ENCODE assay signal across 18 cellular contexts in genomic region chr22:19875531-19876313, GRCh38. TPM values are rescaled to one million over a fixed set of nuclear protein-coding genes. Genes with fewer than 3 reads are reported as not detected.
A peak's percentile ranks its signal among the peaks of the same experiment; 100 is the strongest.
DNase-seq lines count a peak whose midpoint lies in the region; ATAC-seq and TF ChIP-seq lines count a peak whose summit lies in the region.
"Had no signal": no experiment of that assay in that cellular context is flagged by ENCODE, and none has a peak within 500 bp of the region (broad histone marks: within the 10 kb centered on the region; RNA-seq: fewer than 3 reads in every experiment).

No MANE protein-coding gene starts in this region.

- no peaks in the 10 kb centered on the region for H3K9me3 Mint-ChIP-seq in endodermal cell
- H3K9me3 Mint-ChIP-seq: activated CD4-positive, alpha-beta T cell treated with anti-CD3 and anti-CD28 coated beads, Interleukin-2, amount 10 ng/mL, durations not matched to agents 24 days and 14 days; CD4-positive, alpha-beta T cell; effector memory CD8-positive, alpha-beta T cell had no signal

- H3K9me3 ChIP-seq in endodermal cell (ENCODE audit: control insufficient read depth, low read length), result no peaks in the 10 kb centered on the region
- H3K9me3 ChIP-seq: heart right ventricle, pancreas had no signal

- no peak overlapping the region for H3K27ac Mint-ChIP-seq in endodermal cell
- H3K27ac Mint-ChIP-seq: activated CD4-positive, alpha-beta T cell treated with anti-CD3 and anti-CD28 coated beads, Interleukin-2, amount 10 ng/mL, durations not matched to agents 24 days and 14 days; activated naive CD8-positive, alpha-beta T cell; effector memory CD8-positive, alpha-beta T cell had no signal

- no peaks in the 10 kb centered on the region for H3K36me3 Mint-ChIP-seq in endodermal cell (ENCODE audit: low read depth)
- H3K36me3 Mint-ChIP-seq: activated naive CD8-positive, alpha-beta T cell had no signal

- H3K27me3 ChIP-seq in ACC112 (ENCODE audit: insufficient read depth, low read length) (no peaks in the 10 kb centered on the region), endodermal cell (ENCODE audit: control insufficient read depth, insufficient read depth, low read length, poor library complexity, severe bottlenecking) (no peaks in the 10 kb centered on the region)
- H3K27me3 ChIP-seq: heart right ventricle, pancreas had no signal

- peak overlapping the region; percentile 50 for H2AFZ ChIP-seq in ACC112 (ENCODE audit: low read length, unreplicated experiment)

- no peaks in the 10 kb centered on the region for H3K36me3 ChIP-seq in ACC112 (ENCODE audit: insufficient read depth, low read length)
- no peaks in the 10 kb centered on the region for H3K36me3 ChIP-seq in endodermal cell (ENCODE audit: control insufficient read depth, insufficient read depth, low read length)
- H3K36me3 ChIP-seq: pancreas had no signal

- TF ChIP-seq CTCF in endodermal cell (conservative IDR thresholded peaks at IDR 0.05) (no peak), omental fat pad (IDR thresholded peaks at IDR 0.05) (no peak)

- DNase-seq in LoVo (ENCODE audit: low spot score) (peak; percentile 5), endodermal cell (peak; percentile 37), omental fat pad (ENCODE audit: low spot score) (peak; percentile 24), NAMALWA (ENCODE audit: low spot score) (no peak), anterior cingulate cortex (lab: John Stamatoyannopoulos, UW) (no peak), SKM-1 (lab: John Stamatoyannopoulos, UW; ENCODE audit: unreplicated experiment) (no peak)
- DNase-seq: activated CD4-positive, alpha-beta T cell treated with anti-CD3 and anti-CD28 coated beads, Interleukin-2, amount 10 ng/mL, durations not matched to agents 24 days and 14 days; effector memory CD8-positive, alpha-beta T cell; GF-D8; heart right ventricle; NCI-H1105 treated with DMSO at 0.1 percent for 48 hours; stimulated activated CD4-positive, alpha-beta T cell treated with anti-CD3 and anti-CD28 coated beads, Interleukin-2, amount 100 ng/mL, for 48 hours; stimulated activated naive CD4-positive, alpha-beta T cell treated with Interleukin-2 at 50 U/mL for 16 hours had no signal

- H3K4me1 ChIP-seq in ACC112 (ENCODE audit: control insufficient read depth, insufficient read depth, low read length, unreplicated experiment), result peaks cover 52% of the 10 kb centered on the region
- peaks cover 7% of the 10 kb centered on the region for H3K4me1 ChIP-seq in endodermal cell (ENCODE audit: control insufficient read depth, insufficient read depth, low read length)
- H3K4me1 ChIP-seq: pancreas had no signal

- H3K4me3 Mint-ChIP-seq in endodermal cell, result no peak overlapping the region
- H3K4me3 Mint-ChIP-seq: activated CD4-positive, alpha-beta T cell treated with anti-CD3 and anti-CD28 coated beads, Interleukin-2, amount 10 ng/mL, durations not matched to agents 24 days and 14 days; activated naive CD8-positive, alpha-beta T cell; CD4-positive, alpha-beta T cell; effector memory CD8-positive, alpha-beta T cell had no signal

- peaks cover 4% of the 10 kb centered on the region for H3K27me3 Mint-ChIP-seq in endodermal cell (ENCODE audit: insufficient read depth)
- H3K27me3 Mint-ChIP-seq: activated CD4-positive, alpha-beta T cell treated with anti-CD3 and anti-CD28 coated beads, Interleukin-2, amount 10 ng/mL, durations not matched to agents 24 days and 14 days; activated naive CD8-positive, alpha-beta T cell; CD4-positive, alpha-beta T cell; effector memory CD8-positive, alpha-beta T cell had no signal

- H3K79me2 ChIP-seq in ACC112 (ENCODE audit: control insufficient read depth, insufficient read depth, low read length, unreplicated experiment), result peaks cover 10% of the 10 kb centered on the region

- peak overlapping the region; percentile 67 for H3K27ac ChIP-seq in ACC112 (ENCODE audit: low read depth, low read length)
- H3K27ac ChIP-seq in endodermal cell (ENCODE audit: low read depth, low read length), result no peak overlapping the region
- H3K27ac ChIP-seq: pancreas had no signal

- 93 to 97% methylated on average over 21 to 23 of the region's 23 CpGs for WGBS in endodermal cell (ENCODE audit: insufficient coverage in 1 of 2, insufficient read length in 1 of 2), 2 experiments

- no peak overlapping the region for H3K4me3 ChIP-seq in ACC112 (ENCODE audit: low read depth, low read length)
- H3K4me3 ChIP-seq in endodermal cell (ENCODE audit: low read length), result no peak overlapping the region
- H3K4me3 ChIP-seq: heart right ventricle, pancreas had no signal

- ATAC-seq in omental fat pad (ENCODE audit: low FRiP score), result no peak
- no peak for ATAC-seq in GM18498 (IDR thresholded peaks at IDR 0.05; ENCODE audit: unreplicated experiment)
- ATAC-seq: effector memory CD8-positive, alpha-beta T cell; pancreas had no signal

- H3K9ac ChIP-seq in endodermal cell (ENCODE audit: extremely low read depth, low read length, poor library complexity, severe bottlenecking), result no peak overlapping the region

- peaks cover 6% of the 10 kb centered on the region for H3K4me1 Mint-ChIP-seq in endodermal cell

RNA-seq across cellular contexts. Expression of gene GNB1L, which starts 21.0 kb away (rescaled TPM):
- total RNA-seq in endodermal cell (10 to 100 TPM in 1 of 2 donors, 1 to 10 TPM in 1; 9.5 to 12.2 TPM), omental fat pad (1 to 10 TPM; 4.3 to 7.6 (median 6.1) TPM)
- 10.1 TPM for polyA plus RNA-seq in endodermal cell (2013, experiment 1 of 2)
- 7.7 TPM for polyA plus RNA-seq in endodermal cell (2013, experiment 2 of 2)

RNA-seq across cellular contexts. Expression of gene RTL10, which starts 21.0 kb away (rescaled TPM):
- total RNA-seq in endodermal cell (10 to 100 TPM; 20.6 to 22.2 TPM), omental fat pad (10 to 100 TPM in 3 of 4 donors, 1 to 10 TPM in 1; 7.6 to 12.6 (median 10.4) TPM)
- 12.4 TPM for polyA plus RNA-seq in endodermal cell (2013, experiment 1 of 2)
- polyA plus RNA-seq in endodermal cell (2013, experiment 2 of 2), result 12.1 TPM

Comparison
In these comparisons a context has a peak if more than half of its experiments do, and no peak if none do; other contexts are left out.
1. DNase-seq: peak in LoVo (single experiment), endodermal cell (single experiment) and omental fat pad (single experiment); none in NAMALWA (single experiment), anterior cingulate cortex (0 of 58) and SKM-1 (single experiment).